25 cellular contexts compared by ENCODE assay signal in the genomic region with DNA sequence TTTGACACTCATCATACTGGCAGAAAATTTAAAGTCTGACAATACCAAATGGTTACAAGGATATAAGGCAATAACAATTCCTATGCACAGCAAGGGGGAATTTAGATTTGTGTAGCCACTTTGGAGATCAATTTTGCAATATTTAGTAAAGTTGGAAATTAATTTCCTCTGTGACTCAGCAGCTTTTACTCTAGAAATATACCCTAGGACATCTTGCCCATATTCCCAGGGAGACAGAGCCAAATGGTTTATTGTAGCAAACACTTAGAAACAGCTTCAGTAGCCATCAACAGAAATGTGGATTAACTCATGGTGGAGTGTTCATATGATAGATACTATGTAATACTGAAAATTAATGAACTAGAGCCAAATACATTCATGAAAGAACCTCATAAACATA.
"Had no signal": no experiment of that assay in that cellular context is flagged by ENCODE, and none has a peak within 500 bp of the region (broad histone marks: within the 10 kb centered on the region; RNA-seq: fewer than 3 reads in every experiment).

No MANE protein-coding gene starts in this region.

- DNase-seq: activated CD4-positive, alpha-beta T cell treated with anti-CD3 and anti-CD28 coated beads for 1 hour; activated CD8-positive, alpha-beta memory T cell treated with anti-CD3 and anti-CD28 coated beads for 24 hours; activated CD8-positive, alpha-beta memory T cell treated with anti-CD3 and anti-CD28 coated beads, Interleukin-2, amount 50 U/mL, for 48 hours; activated effector memory CD4-positive, alpha-beta T cell treated with Interleukin-2 at 50 U/mL for 16 hours; activated naive CD4-positive, alpha-beta T cell treated with anti-CD3 and anti-CD28 coated beads, Interleukin-2, amount 50 U/mL, for 16 hours; activated T-cell treated with anti-CD3 and anti-CD28 coated beads, Interleukin-2, amount 50 U/mL, for 48 hours; dermis blood vessel endothelial cell; effector memory CD4-positive, alpha-beta T cell; esophagus squamous epithelium; gastrocnemius medialis; head of caudate nucleus; kidney; psoas muscle; right cardiac atrium; small intestine; stimulated activated CD4-positive, alpha-beta T cell treated with anti-CD3 and anti-CD28 coated beads, Interleukin-15, amount 100 ng/mL, for 24 hours; stimulated activated CD4-positive, alpha-beta T cell treated with anti-CD3 and anti-CD28 coated beads, Interleukin-2, amount 100 ng/mL, for 48 hours; stimulated activated naive CD8-positive, alpha-beta T cell treated with anti-CD3 and anti-CD28 coated beads, Interleukin-15, amount 100 ng/mL, for 72 hours; SW 1271; T-helper 2 cell had no signal

- H3K27ac ChIP-seq: cardiac muscle cell, esophagus squamous epithelium, gastrocnemius medialis, psoas muscle, VCaP had no signal

- H3K4me3 Mint-ChIP-seq: neural crest cell; stimulated activated naive CD8-positive, alpha-beta T cell treated with anti-CD3 and anti-CD28 coated beads, Interleukin-15, amount 100 ng/mL, for 72 hours; type B pancreatic cell had no signal

- H3K27me3 ChIP-seq: cardiac muscle cell, esophagus squamous epithelium, gastrocnemius medialis had no signal

- H3K27ac Mint-ChIP-seq: type B pancreatic cell had no signal

- H3K4me1 Mint-ChIP-seq: neural crest cell; stimulated activated naive CD8-positive, alpha-beta T cell treated with anti-CD3 and anti-CD28 coated beads, Interleukin-15, amount 100 ng/mL, for 72 hours had no signal

- H3K9me3 ChIP-seq: gastrocnemius medialis, psoas muscle had no signal

- H3K27me3 Mint-ChIP-seq: stimulated activated naive CD8-positive, alpha-beta T cell treated with anti-CD3 and anti-CD28 coated beads, Interleukin-15, amount 100 ng/mL, for 72 hours; type B pancreatic cell had no signal

- H3K4me1 ChIP-seq: esophagus squamous epithelium, gastrocnemius medialis, psoas muscle had no signal

- H3K36me3 ChIP-seq: cardiac muscle cell, esophagus squamous epithelium, gastrocnemius medialis had no signal

- ATAC-seq: left lobe of liver; right cardiac atrium; stimulated activated naive CD8-positive, alpha-beta T cell treated with anti-CD3 and anti-CD28 coated beads, Interleukin-15, amount 100 ng/mL, for 72 hours had no signal

- H3K4me3 ChIP-seq: cardiac muscle cell, esophagus squamous epithelium, gastrocnemius medialis, psoas muscle had no signal
